9 cellular contexts compared by ENCODE assay signal in genomic region chr9:124415852-124416484, GRCh38. TPM values are rescaled to one million over a fixed set of nuclear protein-coding genes. Genes with fewer than 3 reads are reported as not detected.
DNase-seq lines count a peak whose midpoint lies in the region; FAIRE-seq and TF ChIP-seq lines count a peak whose summit lies in the region.
"Had no signal": no experiment of that assay in that cellular context is flagged by ENCODE, and none has a peak within 500 bp of the region (broad histone marks: within the 10 kb centered on the region; RNA-seq: fewer than 3 reads in every experiment).

No MANE protein-coding gene starts in this region.

- H3K27ac ChIP-seq in OCI-LY3 (ENCODE audit: low read length) (no peak overlapping the region), sigmoid colon (no peak overlapping the region)

- peak overlapping the region; percentile 21; the same call in 1 of the 2 replicates for H3K9ac ChIP-seq in OCI-LY3 (ENCODE audit: low read length)

- H3K79me2 ChIP-seq in OCI-LY3 (ENCODE audit: low read length), result peaks cover 21% of the 10 kb centered on the region

- TF ChIP-seq CTCF in OCI-LY3 (IDR thresholded peaks at IDR 0.05; ENCODE audit: low read depth, low read length), result no peak
- TF ChIP-seq CTCF in sigmoid colon (IDR thresholded peaks at IDR 0.05), result no peak
- TF ChIP-seq CTCF in D721Med (IDR thresholded peaks at IDR 0.05; ENCODE audit: insufficient read depth, missing control alignments), result no peak

- peaks cover 16% of the 10 kb centered on the region for H3K4me1 ChIP-seq in OCI-LY3 (ENCODE audit: low read length)
- H3K4me1 ChIP-seq in sigmoid colon, result peaks cover 0 to 21% (median 11%) of the 10 kb centered on the region in 4 donors

- H3K4me3 ChIP-seq in OCI-LY3 (ENCODE audit: low read length), result peak overlapping the region; percentile 94
- H3K4me3 ChIP-seq in sigmoid colon, result peak overlapping the region in 3 of 4 donors; percentile 65 to 87 (median 75)

- H3K27me3 ChIP-seq in OCI-LY3 (ENCODE audit: low read depth, low read length) (no peaks in the 10 kb centered on the region), sigmoid colon (no peaks in the 10 kb centered on the region)

- H3K9me3 ChIP-seq in OCI-LY3 (ENCODE audit: insufficient read depth, low read length) (no peaks in the 10 kb centered on the region), sigmoid colon (no peaks in the 10 kb centered on the region)

- no peak for TF ChIP-seq EP300 in sigmoid colon (IDR thresholded peaks at IDR 0.05)

- H3K36me3 ChIP-seq in OCI-LY3 (replicated peaks; ENCODE audit: low read depth, low read length) (peaks cover 27% of the 10 kb centered on the region), sigmoid colon (peaks cover 18 to 32% (median 21%) of the 10 kb centered on the region in 4 donors)

- FAIRE-seq in D721Med (lab: Jason Lieb, UNC), result no peak

- H3K4me2 ChIP-seq in OCI-LY3 (ENCODE audit: low read length), result peak overlapping the region; percentile 78

- no peaks in the 10 kb centered on the region for H4K20me1 ChIP-seq in OCI-LY3 (ENCODE audit: insufficient read depth, low read length)

- H2AFZ ChIP-seq in OCI-LY3 (ENCODE audit: low read depth, low read length), result peak overlapping the region; percentile 99

- DNase-seq in DMS 273 (lab: John Stamatoyannopoulos, UW; ENCODE audit: unreplicated experiment) (peak; percentile 30), DMS 273 treated with DMSO at 0.1 percent for 48 hours (lab: John Stamatoyannopoulos, UW) (no peak), erythroblast (lab: John Stamatoyannopoulos, UW) (peak; percentile 26 to 33), sigmoid colon (peak; percentile 53), dermis blood vessel endothelial cell (no peak), D721Med (ENCODE audit: insufficient read length, low spot score) (no peak), amniotic stem cell (lab: John Stamatoyannopoulos, UW) (no peak)

- 80 to 83% methylated on average over 17 of the region's 17 CpGs for WGBS in sigmoid colon, 2 donors

- intact Hi-C loops in sigmoid colon (cut with DNase I), result no loop called here

- TF ChIP-seq POLR2A in erythroblast (IDR thresholded peaks at IDR 0.05; ENCODE audit: low read length), result no peak
- no peak for TF ChIP-seq POLR2A in sigmoid colon (IDR thresholded peaks at IDR 0.05)

RNA-seq across cellular contexts. Expression of gene PSMB7, which starts 0.7 kb away (rescaled TPM):
- total RNA-seq in sigmoid colon (100 to 1,000 TPM; 136 to 172 (median 166) TPM), dermis blood vessel endothelial cell (180 and 183 TPM in 2 replicates)
- polyA plus RNA-seq in sigmoid colon, result 100 to 1,000 TPM; 153 to 179 (median 177) TPM

RNA-seq across cellular contexts. Expression of gene ADGRD2, which starts 34.3 kb away (rescaled TPM):
- total RNA-seq in sigmoid colon, result not detected
- not detected for polyA plus RNA-seq in sigmoid colon
- total RNA-seq in dermis blood vessel endothelial cell, result not detected in 2 replicates
- total RNA-seq: mucosa of gallbladder had no signal

Comparison
In these comparisons a context has a peak if more than half of its experiments do, and no peak if none do; other contexts are left out.
1. DNase-seq: peak in DMS 273 (single experiment), erythroblast (2 of 2) and sigmoid colon (single experiment); none in DMS 273 treated with DMSO at 0.1 percent for 48 hours (single experiment), dermis blood vessel endothelial cell (single experiment), D721Med (single experiment) and amniotic stem cell (single experiment).